Comparison of ENCODE assay signal across 13 cellular contexts in genomic region chr7:79337722-79338121, GRCh38.
"Had no signal": no experiment of that assay in that cellular context is flagged by ENCODE, and none has a peak within 500 bp of the region (broad histone marks: within the 10 kb centered on the region; RNA-seq: fewer than 3 reads in every experiment).

No MANE protein-coding gene starts in this region.

- ATAC-seq: activated CD4-positive, CD25-positive, alpha-beta regulatory T cell treated with anti-CD3 and anti-CD28 coated beads, Interleukin-2, amount 50 U/mL, for 24 hours; lower lobe of right lung; pancreas; stimulated activated naive B cell treated with anti-CD40 and anti-IgM and Interleukin-4, amounts not matched to agents 10 μg/mL and 1 μg/mL and 100 μg/mL, for 72 hours had no signal

- H3K4me1 ChIP-seq: lower lobe of right lung, pancreas, tibial artery, uterus had no signal

- H3K9me3 ChIP-seq: esophagus muscularis mucosa, lower lobe of right lung, pancreas, tibial artery, uterus had no signal

- DNase-seq: activated naive CD8-positive, alpha-beta T cell treated with anti-CD3 and anti-CD28 coated beads for 36 hours; lower lobe of right lung; naive B cell; pancreas; retina; stimulated activated CD4-positive, alpha-beta T cell treated with anti-CD3 and anti-CD28 coated beads, Interleukin-15, amount 100 ng/mL, for 24 hours; stimulated activated CD4-positive, alpha-beta T cell treated with anti-CD3 and anti-CD28 coated beads, Interleukin-4, amount 100 ng/mL, for 1 hour; stimulated activated naive B cell treated with anti-CD40 and anti-IgM and Interleukin-4, amounts not matched to agents 10 μg/mL and 1 μg/mL and 100 μg/mL, for 72 hours; SW 1271; tibial artery; uterus had no signal

- H3K27me3 ChIP-seq: esophagus muscularis mucosa, pancreas, tibial artery, uterus had no signal

- H3K4me3 ChIP-seq: esophagus muscularis mucosa, lower lobe of right lung, pancreas, tibial artery, uterus had no signal

- H3K27ac ChIP-seq: esophagus muscularis mucosa, lower lobe of right lung, pancreas, tibial artery, uterus had no signal

- H3K36me3 ChIP-seq: esophagus muscularis mucosa, lower lobe of right lung, pancreas, tibial artery, uterus had no signal
